14 cellular contexts compared by ENCODE assay signal in genomic region chr1:15934211-15935055, GRCh38.
"Had no signal": no experiment of that assay in that cellular context is flagged by ENCODE, and none has a peak within 500 bp of the region (broad histone marks: within the 10 kb centered on the region; RNA-seq: fewer than 3 reads in every experiment).

No MANE protein-coding gene starts in this region.

- ATAC-seq: left lung, T-cell had no signal

- H3K9me3 Mint-ChIP-seq: T-cell had no signal

- H3K4me3 ChIP-seq: heart right ventricle, left lung, ovary, SK-N-MC, tibial artery had no signal

- H3K36me3 ChIP-seq: ovary had no signal

- DNase-seq: activated effector memory CD4-positive, alpha-beta T cell treated with anti-CD3 and anti-CD28 coated beads, Interleukin-2, amount 50 U/mL, for 16 hours; heart right ventricle; left lung; mesendoderm; stimulated activated CD4-positive, alpha-beta T cell treated with anti-CD3 and anti-CD28 coated beads, Interleukin-15, amount 100 ng/mL, for 24 hours; stimulated activated CD4-positive, alpha-beta T cell treated with anti-CD3 and anti-CD28 coated beads, Interleukin-4, amount 100 ng/mL, for 24 hours; T-cell; T1000; tibial artery had no signal

- H3K4me3 Mint-ChIP-seq: T-cell had no signal

- H3K27me3 ChIP-seq: heart right ventricle, left lung, ovary, tibial artery had no signal

- H3K27me3 Mint-ChIP-seq: T-cell had no signal

- FAIRE-seq: colon, frontal cortex, islet of Langerhans had no signal

- H3K27ac ChIP-seq: heart right ventricle, left lung, ovary, SK-N-MC, tibial artery had no signal

- H3K4me1 Mint-ChIP-seq: T-cell had no signal

- H3K9me3 ChIP-seq: heart right ventricle, left lung, ovary, tibial artery had no signal
